Comparison of ENCODE assay signal across 1 cellular context in genomic region chr17:75476752-75477492, GRCh38.
TF ChIP-seq lines count a peak whose summit lies in the region.

No MANE protein-coding gene starts in this region.

TF ChIP-seq in IMR-90, 13 proteins besides CTCF, POLR2A, EP300 and RAD21 (continued from another document):
- TF ChIP-seq RCOR1 (IDR thresholded peaks at IDR 0.05; ENCODE audit: insufficient replicate concordance, low read length) = no peak
- TF ChIP-seq BHLHE40 (IDR thresholded peaks at IDR 0.05; ENCODE audit: low read depth, low read length) = no peak
- TF ChIP-seq NFE2L2 (IDR thresholded peaks at IDR 0.05; ENCODE audit: low read depth, low read length) = no peak
- no peak for TF ChIP-seq USF2 (IDR thresholded peaks at IDR 0.05; ENCODE audit: low read depth, low read length)
- no peak for TF ChIP-seq FOS (IDR thresholded peaks at IDR 0.05; ENCODE audit: low read depth, low read length)
- TF ChIP-seq MXI1 (IDR thresholded peaks at IDR 0.05; ENCODE audit: borderline replicate concordance, low read depth, low read length) = no peak
